ENCODE assay signal across 8 cellular contexts in the genomic region with DNA sequence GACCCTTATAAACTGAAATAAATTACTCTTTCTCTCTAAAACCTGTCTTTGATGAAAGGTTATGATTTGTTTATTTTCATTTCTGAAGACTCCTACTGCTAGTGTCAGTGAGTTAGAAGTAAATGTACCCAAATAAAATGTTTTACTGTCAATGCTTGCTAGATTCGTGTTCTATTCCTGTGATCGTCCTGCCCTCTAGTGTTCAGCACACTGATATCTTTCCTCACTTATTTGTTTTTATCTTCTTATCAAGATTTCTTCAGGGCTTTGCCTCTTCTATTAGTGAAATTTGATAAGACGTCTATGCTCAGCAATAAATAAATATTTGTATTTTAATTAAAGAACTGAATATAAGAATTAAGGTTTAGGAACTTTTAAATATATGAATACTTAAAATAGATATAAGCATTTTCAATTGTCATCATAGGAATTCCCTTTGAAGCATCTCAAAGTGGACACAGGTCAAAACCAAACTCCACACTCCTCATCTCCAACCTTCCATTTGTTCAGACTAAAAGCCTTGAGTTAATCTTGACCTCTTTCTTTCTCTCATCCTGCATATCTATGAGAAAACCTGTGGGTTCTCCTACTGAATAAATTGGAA.
DNase-seq lines count a peak whose midpoint lies in the region; ATAC-seq and TF ChIP-seq lines count a peak whose summit lies in the region.

No MANE protein-coding gene starts in this region.

- H3K4me1 ChIP-seq in PC-9 (replicated peaks; ENCODE audit: insufficient read depth) (no peaks in the 10 kb centered on the region), fibroblast of lung (ENCODE audit: control insufficient read depth, extremely low read depth, insufficient read depth, low read length) (no peaks in the 10 kb centered on the region)

- TF ChIP-seq CTCF in PC-9 (conservative IDR thresholded peaks at IDR 0.05) = peak; percentile 76
- peak; percentile 67 to 69 for TF ChIP-seq CTCF in fibroblast of lung (conservative IDR thresholded peaks at IDR 0.05 in 1 of 2, IDR thresholded peaks at IDR 0.05 in 1 of 2; ENCODE audit: low read depth in 1 of 2, low read length in 2 of 2)

- no peaks in the 10 kb centered on the region for H3F3A ChIP-seq in PC-9 (ENCODE audit: insufficient read depth, low read depth)

- CTCF ChIA-PET in PC-9 (lab: Charles Lee) = no interaction called here

- no peak overlapping the region for H2AFZ ChIP-seq in PC-9
- H2AFZ ChIP-seq in fibroblast of lung (ENCODE audit: low read length) = no peak overlapping the region

- peak overlapping the region; percentile 27; the same call in 1 of the 2 replicates for H3K4me2 ChIP-seq in PC-9
- H3K4me2 ChIP-seq in fibroblast of lung (ENCODE audit: extremely low read depth, insufficient read depth, low read length) = no peak overlapping the region

- BruUV-seq in PC-9 (replicated peaks; lab: Mats Ljungman, UMichigan) = no TSS peak

- no peak overlapping the region for H3K27ac ChIP-seq in PC-9
- no peak overlapping the region for H3K27ac ChIP-seq in fibroblast of lung (ENCODE audit: insufficient read depth, low read length)

- POLR2A ChIA-PET in PC-9 (lab: Charles Lee; ENCODE audit: unreplicated experiment) = no interaction called here

- DNase-seq in DMS 273 treated with DMSO at 0.1 percent for 48 hours (lab: John Stamatoyannopoulos, UW) (peak; percentile 25), PC-9 (peak in 1 of 2 experiments; percentile 5), fibroblast of lung (ENCODE audit: low read depth in 2 of 2) (peak; percentile 53 to 76), superior temporal gyrus (ENCODE audit: extremely low spot score) (peak; percentile 82), occipital lobe (lab: John Stamatoyannopoulos, UW) (no peak), GM19240 (ENCODE audit: insufficient read length, low spot score) (no peak)

- no peaks in the 10 kb centered on the region for H4K20me1 ChIP-seq in PC-9 (ENCODE audit: insufficient read depth)
- H4K20me1 ChIP-seq in fibroblast of lung (ENCODE audit: control insufficient read depth, extremely low read depth, insufficient read depth, low read length) = no peaks in the 10 kb centered on the region

- H3K36me3 ChIP-seq in PC-9 (ENCODE audit: low read depth) (no peaks in the 10 kb centered on the region), fibroblast of lung (ENCODE audit: control insufficient read depth, insufficient read depth, low read length) (no peaks in the 10 kb centered on the region)

- intact Hi-C loops in PC-9 (cut with micrococcal nuclease; ENCODE audit: unreplicated experiment) = loop anchor here (1.0 kb wide), 1 partner anchor 1998 kb away; no protein-coding TSS in a partner anchor

- H3K79me2 ChIP-seq in PC-9 (ENCODE audit: low read depth) (no peaks in the 10 kb centered on the region), fibroblast of lung (ENCODE audit: control insufficient read depth, insufficient read depth, low read length) (no peaks in the 10 kb centered on the region)

- no peak overlapping the region for H3K4me3 ChIP-seq in PC-9
- H3K4me3 ChIP-seq in fibroblast of lung (replicated peaks in 1 of 4; ENCODE audit: control extremely low read depth in 1 of 4, insufficient read depth in 1 of 4, low read depth in 3 of 4, low read length in 4 of 4) = no peak overlapping the region

- H3K9me2 ChIP-seq in PC-9 (ENCODE audit: insufficient read depth) = no peaks in the 10 kb centered on the region

- H3K9me3 ChIP-seq in PC-9 (ENCODE audit: insufficient read depth, low read depth) = no peaks in the 10 kb centered on the region
- no peaks in the 10 kb centered on the region for H3K9me3 ChIP-seq in fibroblast of lung (ENCODE audit: control insufficient read depth, insufficient read depth, low read depth, low read length)

- no peaks in the 10 kb centered on the region for H3K27me3 ChIP-seq in PC-9 (ENCODE audit: insufficient read depth, low read depth)
- H3K27me3 ChIP-seq in fibroblast of lung (ENCODE audit: control insufficient read depth, insufficient read depth, low read length) = no peaks in the 10 kb centered on the region

- H3K9ac ChIP-seq in fibroblast of lung (ENCODE audit: insufficient read depth, low read length) = no peak overlapping the region

- peak; percentile 51 for ATAC-seq in HG03196 (IDR thresholded peaks at IDR 0.05; ENCODE audit: unreplicated experiment)
- no peak for ATAC-seq in HG02642 (IDR thresholded peaks at IDR 0.05; ENCODE audit: poor library complexity, unreplicated experiment)

Comparison
In these comparisons a context has a peak if more than half of its experiments do, and no peak if none do; other contexts are left out.
1. DNase-seq: peak in DMS 273 treated with DMSO at 0.1 percent for 48 hours (single experiment), fibroblast of lung (2 of 2) and superior temporal gyrus (single experiment); none in occipital lobe (single experiment) and GM19240 (single experiment).